8 cellular contexts compared by ENCODE assay signal in genomic region chr16:55035037-55035436, GRCh38.
A peak's percentile ranks its signal among the peaks of the same experiment; 100 is the strongest.
DNase-seq lines count a peak whose midpoint lies in the region; ATAC-seq and TF ChIP-seq lines count a peak whose summit lies in the region.

No MANE protein-coding gene starts in this region.

- H3K27me3 ChIP-seq in SK-N-SH (ENCODE audit: insufficient read depth) (no peaks in the 10 kb centered on the region), MM.1S (replicated peaks; ENCODE audit: insufficient read depth, low read length) (no peaks in the 10 kb centered on the region), mammary epithelial cell (ENCODE audit: insufficient read depth, low read length) (peaks cover 4% of the 10 kb centered on the region), neuronal stem cell (ENCODE audit: control insufficient read depth in 3 of 3, insufficient read depth in 3 of 3, low read depth in 1 of 3, low read length in 3 of 3) (peaks cover 0 to 10% (median 0%) of the 10 kb centered on the region in 3 experiments)

- H3K4me3 ChIP-seq in SK-N-SH (ENCODE audit: low read depth in 2 of 2, low read length in 1 of 2), result 0 out of 4 replicates have a peak overlapping the region, but pooled peaks of 1 of the 2 experiments have one; percentile 32
- H3K4me3 ChIP-seq in MM.1S (ENCODE audit: low read length), result no peak overlapping the region
- H3K4me3 ChIP-seq in mammary epithelial cell (replicated peaks in 1 of 3; ENCODE audit: insufficient read depth in 1 of 3, low read depth in 2 of 3, low read length in 3 of 3), result no peak overlapping the region
- H3K4me3 ChIP-seq in neuronal stem cell (ENCODE audit: low read length in 2 of 2), result no peak overlapping the region

- no peak overlapping the region for H4K8ac ChIP-seq in neuronal stem cell (ENCODE audit: low read depth, low read length)

- no peaks in the 10 kb centered on the region for H3K79me2 ChIP-seq in SK-N-SH (ENCODE audit: insufficient read depth)
- H3K79me2 ChIP-seq in MM.1S (ENCODE audit: low read length), result no peaks in the 10 kb centered on the region
- H3K79me2 ChIP-seq in mammary epithelial cell (ENCODE audit: insufficient read depth, low read length), result no peaks in the 10 kb centered on the region

- peak; percentile 68 for TF ChIP-seq RAD21 in SK-N-SH (IDR thresholded peaks at IDR 0.05; ENCODE audit: low read length)

- no peak for ATAC-seq in SK-N-SH treated with all-trans-retinoic acid at 6 μM for 48 hours
- ATAC-seq in HG02970 (IDR thresholded peaks at IDR 0.05; ENCODE audit: low FRiP score, unreplicated experiment), result no peak

- dilution Hi-C loops in mammary epithelial cell (cut with HindIII; ENCODE audit: low sequenced_read_pairs), result no loop called here

- no peak overlapping the region for H3K9ac ChIP-seq in SK-N-SH
- H3K9ac ChIP-seq in MM.1S (ENCODE audit: low read length), result no peak overlapping the region
- H3K9ac ChIP-seq in mammary epithelial cell (ENCODE audit: insufficient read depth, low read length), result no peak overlapping the region
- H3K9ac ChIP-seq in neuronal stem cell (ENCODE audit: low read depth, low read length, poor library complexity), result no peak overlapping the region

- no TSS peak for BruUV-seq in mammary epithelial cell (replicated peaks; lab: Mats Ljungman, UMichigan)

- H3K27ac ChIP-seq in SK-N-SH (ENCODE audit: low read depth in 2 of 2, low read length in 1 of 2) (no peak overlapping the region), MM.1S (ENCODE audit: low read length) (no peak overlapping the region), mammary epithelial cell (ENCODE audit: insufficient read depth, low read depth, low read length) (no peak overlapping the region), neuronal stem cell (replicated peaks; ENCODE audit: low read length) (no peak overlapping the region)

- intact Hi-C loops in mammary epithelial cell (cut with micrococcal nuclease), result loop anchor here (1.0 to 10.0 kb wide), 4 partner anchors 98 to 750 kb away; partner anchors contain the start of gene IRX3

- H3K9me3 ChIP-seq in SK-N-SH (no peaks in the 10 kb centered on the region), MM.1S (replicated peaks; ENCODE audit: insufficient read depth, low read length) (no peaks in the 10 kb centered on the region; the same call in 1 of the 2 replicates), mammary epithelial cell (replicated peaks; ENCODE audit: insufficient read depth, low read length) (no peaks in the 10 kb centered on the region), neuronal stem cell (replicated peaks in 1 of 2; ENCODE audit: control insufficient read depth in 2 of 2, insufficient read depth in 1 of 2, low read depth in 1 of 2, low read length in 2 of 2) (no peaks in the 10 kb centered on the region)

- H3K4me2 ChIP-seq in SK-N-SH (no peak overlapping the region), MM.1S (ENCODE audit: low read depth, low read length) (no peak overlapping the region), mammary epithelial cell (ENCODE audit: insufficient read depth, low read depth, low read length) (no peak overlapping the region), neuronal stem cell (ENCODE audit: insufficient read depth, low read length, poor library complexity, severe bottlenecking) (no peak overlapping the region)

- no peak overlapping the region for H2AK5ac ChIP-seq in neuronal stem cell (ENCODE audit: low read depth, low read length)

- TF ChIP-seq EP300 in SK-N-SH (IDR thresholded peaks at IDR 0.05; ENCODE audit: borderline replicate concordance in 1 of 2, low read depth in 1 of 2, low read length in 1 of 2), result no peak

- no peak overlapping the region for H2AFZ ChIP-seq in SK-N-SH (ENCODE audit: low read depth)
- no peak overlapping the region for H2AFZ ChIP-seq in MM.1S (ENCODE audit: low read length)
- H2AFZ ChIP-seq in mammary epithelial cell (ENCODE audit: low read depth, low read length), result no peak overlapping the region
- no peak overlapping the region for H2AFZ ChIP-seq in neuronal stem cell (ENCODE audit: low read length)

- no peak overlapping the region for H2BK120ac ChIP-seq in neuronal stem cell (ENCODE audit: low read depth, low read length)

- no peaks in the 10 kb centered on the region for H3K79me1 ChIP-seq in neuronal stem cell (ENCODE audit: low read depth, low read length)

- no peaks in the 10 kb centered on the region for H3K9me2 ChIP-seq in SK-N-SH
- H3K9me2 ChIP-seq in MM.1S (replicated peaks; ENCODE audit: insufficient read depth, low read length), result no peaks in the 10 kb centered on the region

- no peak overlapping the region for H3K14ac ChIP-seq in neuronal stem cell (ENCODE audit: low read length)

- in situ Hi-C loops in mammary epithelial cell (cut with MboI; ENCODE audit: low sequenced_read_pairs in 2 of 2), result no loop called here

- CTCF ChIA-PET in SK-N-SH (lab: Yijun Ruan, JAX) (interaction anchor here (0.6 to 3.2 kb wide), 20 partner anchors 9 to 1485 kb away, joined by 3 to 25 read pairs (median 5); partner anchors contain the start of genes IRX5 and IRX6), mammary epithelial cell (lab: Charles Lee; ENCODE audit: low non-redundant PET) (interaction anchor here (0.6 to 0.7 kb wide), 2 partner anchors 338 to 738 kb away, joined by 4 to 6 read pairs; no protein-coding TSS in a partner anchor)

- H4K20me1 ChIP-seq in SK-N-SH (ENCODE audit: insufficient read depth) (no peaks in the 10 kb centered on the region), MM.1S (ENCODE audit: insufficient read depth, low read length) (no peaks in the 10 kb centered on the region), mammary epithelial cell (ENCODE audit: insufficient read depth, low read length) (no peaks in the 10 kb centered on the region)

- DNase-seq in SK-N-SH, result peak; percentile 73
- no peak for DNase-seq in MM.1S
- peak; percentile 25 for DNase-seq in mammary epithelial cell
- DNase-seq in neuronal stem cell (ENCODE audit: low spot score), result peak; percentile 41
- DNase-seq in NCI-H226, result no peak
- DNase-seq in middle frontal gyrus (ENCODE audit: extremely low spot score, low spot score), result no peak

- H2BK15ac ChIP-seq in neuronal stem cell (ENCODE audit: low read length), result no peak overlapping the region

- H3F3A ChIP-seq in SK-N-SH (replicated peaks; ENCODE audit: insufficient read depth) (no peaks in the 10 kb centered on the region), MM.1S (ENCODE audit: insufficient read depth, low read length) (no peaks in the 10 kb centered on the region)

- TF ChIP-seq CTCF in SK-N-SH (IDR thresholded peaks at IDR 0.05) (peak; percentile 52), MM.1S (IDR thresholded peaks at IDR 0.05; ENCODE audit: low read length) (peak; percentile 22), mammary epithelial cell (conservative IDR thresholded peaks at IDR 0.05 in 1 of 2, IDR thresholded peaks at IDR 0.05 in 1 of 2; ENCODE audit: extremely low read depth in 1 of 2, insufficient read depth in 1 of 2, low read depth in 1 of 2, low read length in 2 of 2) (peak; percentile 47 to 63)

- H3K18ac ChIP-seq in neuronal stem cell (ENCODE audit: low read length), result no peak overlapping the region

- H3K4me1 ChIP-seq in SK-N-SH (ENCODE audit: control insufficient read depth in 1 of 2, insufficient read depth in 2 of 2, low read depth in 1 of 2, low read length in 1 of 2), result peaks cover 0 to 5% of the 10 kb centered on the region in 2 experiments; a peak in 2 of 4 replicates
- no peaks in the 10 kb centered on the region for H3K4me1 ChIP-seq in MM.1S (ENCODE audit: low read length)
- peaks cover 12% of the 10 kb centered on the region for H3K4me1 ChIP-seq in mammary epithelial cell (ENCODE audit: insufficient read depth, low read length)
- H3K4me1 ChIP-seq in neuronal stem cell (ENCODE audit: control insufficient read depth in 2 of 2, insufficient read depth in 1 of 2, low read depth in 1 of 2, low read length in 2 of 2), result peaks cover 0 to 1% of the 10 kb centered on the region in 2 donors

- WGBS in SK-N-SH (ENCODE audit: low lambda C conversion rate), result 31% methylated on average over 7 of the region's 7 CpGs
- WGBS in mammary epithelial cell (ENCODE audit: low coverage, missing lambda C conversion rate), result 63% methylated on average over 7 of the region's 7 CpGs
- no CpG with 5 or more reads among the region's 7 CpGs for WGBS in neuronal stem cell (ENCODE audit: extremely low coverage in 2 of 2, insufficient read length in 2 of 2, insufficient replicate concordance in 1 of 2), 2 donors

- no peak overlapping the region for H3K23ac ChIP-seq in neuronal stem cell (ENCODE audit: low read depth, low read length, poor library complexity)

- H2BK5ac ChIP-seq in neuronal stem cell (ENCODE audit: low read length), result no peak overlapping the region

- no peak overlapping the region for H3K4ac ChIP-seq in neuronal stem cell (ENCODE audit: low read length)

- H3K36me3 ChIP-seq in SK-N-SH (replicated peaks in 1 of 2; ENCODE audit: control insufficient read depth in 1 of 2, insufficient read depth in 2 of 2, low read length in 1 of 2) (no peaks in the 10 kb centered on the region), MM.1S (replicated peaks; ENCODE audit: insufficient read depth, low read length) (no peaks in the 10 kb centered on the region), mammary epithelial cell (ENCODE audit: insufficient read depth, low read length) (no peaks in the 10 kb centered on the region), neuronal stem cell (replicated peaks in 1 of 2; ENCODE audit: control insufficient read depth in 2 of 2, insufficient read depth in 2 of 2, low read length in 2 of 2) (no peaks in the 10 kb centered on the region)

- POLR2A ChIA-PET in SK-N-SH (lab: Yijun Ruan, JAX), result interaction anchor here (1.2 kb wide), 1 partner anchor 289 kb away, joined by 3 read pairs; the partner anchor contains the start of gene IRX6

- H4K91ac ChIP-seq in neuronal stem cell (ENCODE audit: low read depth, low read length, poor library complexity), result no peak overlapping the region

- no peak overlapping the region for H2BK12ac ChIP-seq in neuronal stem cell (ENCODE audit: low read length)

TF ChIP-seq in SK-N-SH treated with all-trans-retinoic acid at 6 μM for 48 hours, 23 proteins besides CTCF, POLR2A, EP300 and RAD21 (continues in another document):
- TF ChIP-seq BACH2 (CRISPR knock-in tag; IDR thresholded peaks at IDR 0.05; ENCODE audit: borderline replicate concordance), result no peak
- TF ChIP-seq ZNF70 (CRISPR knock-in tag; IDR thresholded peaks at IDR 0.05), result no peak
- TF ChIP-seq OSR1 (CRISPR knock-in tag; IDR thresholded peaks at IDR 0.05), result no peak
- no peak for TF ChIP-seq ARNTL (CRISPR knock-in tag; IDR thresholded peaks at IDR 0.05; ENCODE audit: borderline replicate concordance, low read depth)
- TF ChIP-seq SNAI2 (CRISPR knock-in tag; IDR thresholded peaks at IDR 0.05), result no peak
- no peak for TF ChIP-seq TCF4 (CRISPR knock-in tag; IDR thresholded peaks at IDR 0.05; ENCODE audit: borderline replicate concordance)
- no peak for TF ChIP-seq ISL1 (CRISPR knock-in tag; IDR thresholded peaks at IDR 0.05)

Comparison
In these comparisons a context has a peak if more than half of its experiments do, and no peak if none do; other contexts are left out.
1. DNase-seq: peak in SK-N-SH (single experiment), mammary epithelial cell (single experiment) and neuronal stem cell (single experiment); none in MM.1S (single experiment), NCI-H226 (single experiment) and middle frontal gyrus (single experiment).
2. Peak in every context shown above with its lines, with median percentiles within 50 percentile points of each other: CTCF ChIP-seq.